In the genomic region with DNA sequence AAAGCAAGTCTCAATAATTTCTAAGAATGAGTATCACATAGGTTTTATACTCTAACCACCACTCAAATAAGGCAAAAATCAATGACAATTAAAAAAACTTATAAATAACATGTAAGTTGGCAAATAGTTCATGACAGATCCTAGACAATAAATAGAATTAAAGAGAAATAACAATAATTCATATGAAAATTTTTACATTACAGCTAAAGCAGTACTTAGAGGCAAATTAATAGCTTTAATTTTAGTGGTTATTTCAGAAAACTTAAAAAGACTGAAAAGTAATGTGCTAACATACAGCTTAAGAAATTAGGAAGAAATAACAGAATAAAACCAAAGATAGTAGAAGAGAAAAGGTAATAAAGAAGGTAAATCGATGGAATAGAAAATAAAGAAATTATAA, we compare ENCODE assay signal across 8 cellular contexts.
"Had no signal": no experiment of that assay in that cellular context is flagged by ENCODE, and none has a peak within 500 bp of the region (broad histone marks: within the 10 kb centered on the region; RNA-seq: fewer than 3 reads in every experiment).

No MANE protein-coding gene starts in this region.

- H3K4me3 ChIP-seq: GM23338 had no signal

- H3K4me2 ChIP-seq: GM23338, KMS-11 had no signal

- DNase-seq: H9, HCEC 1CT, HFFc6, KBM-7 had no signal

- ATAC-seq: GM23338, HepG2 had no signal

- H3K27ac ChIP-seq: HL-60, KMS-11 had no signal

- H2AFZ ChIP-seq: GM23338 had no signal
